Comparison of ENCODE assay signal across 1 cellular context in the genomic region with DNA sequence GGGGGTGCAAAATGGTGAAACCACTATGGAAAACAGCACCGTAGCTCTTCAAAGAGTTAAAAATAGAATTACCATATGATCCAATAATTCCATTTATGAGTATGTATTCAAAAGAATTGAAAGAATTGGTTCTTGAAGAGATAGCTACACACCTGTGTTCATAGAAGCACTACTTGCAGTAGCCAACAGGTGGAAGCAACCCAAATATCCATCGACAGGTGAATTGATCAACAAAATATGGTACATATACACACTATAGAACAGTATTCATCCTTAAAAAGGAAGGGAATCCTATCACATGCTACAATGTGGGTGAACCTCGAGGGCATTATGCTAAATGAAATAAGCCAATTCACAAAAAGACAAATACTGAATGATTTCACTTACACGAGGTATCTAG.
TF ChIP-seq lines count a peak whose summit lies in the region.

No MANE protein-coding gene starts in this region.

TF ChIP-seq in GM23338, 12 proteins besides CTCF, POLR2A, EP300 and RAD21 (continued from another document):
- no peak for TF ChIP-seq REST (IDR thresholded peaks at IDR 0.05; ENCODE audit: unreplicated experiment)
- TF ChIP-seq EZH2phosphoT487 (IDR thresholded peaks at IDR 0.05; ENCODE audit: unreplicated experiment), result no peak
